8 cellular contexts compared by ENCODE assay signal in genomic region chr19:48835734-48836088, GRCh38. TPM values are rescaled to one million over a fixed set of nuclear protein-coding genes. Genes with fewer than 3 reads are reported as not detected.
DNase-seq lines count a peak whose midpoint lies in the region; ATAC-seq and TF ChIP-seq lines count a peak whose summit lies in the region.

No MANE protein-coding gene starts in this region.

- peak; percentile 53 for ATAC-seq in HG03460 (IDR thresholded peaks at IDR 0.05; ENCODE audit: unreplicated experiment)
- ATAC-seq in right lobe of liver, result peak; percentile 90 to 96 (median 92)

- peak overlapping the region in 57 of 59 donors; percentile 43 to 95 (median 81) for H3K27ac ChIP-seq in dorsolateral prefrontal cortex
- H3K27ac ChIP-seq in right lobe of liver, result peak overlapping the region; percentile 82 to 89 (median 89)

- H3K4me1 ChIP-seq in right lobe of liver, result peaks cover 0 to 12% (median 0%) of the 10 kb centered on the region in 4 donors

- 0% methylated on average over 10 of the region's 12 CpGs for WGBS in right lobe of liver (ENCODE audit: insufficient coverage, low coverage, low lambda C conversion rate, missing lambda C conversion rate)

- H3K4me3 ChIP-seq in dorsolateral prefrontal cortex (peak overlapping the region; percentile 38 to 74 (median 59)), right lobe of liver (peak overlapping the region; percentile 36 to 62 (median 49))

- peak; percentile 95 for DNase-seq in NCI-H1436 (lab: John Stamatoyannopoulos, UW)
- no peak for DNase-seq in NCI-H1436 treated with DMSO at 0.1 percent for 48 hours (lab: John Stamatoyannopoulos, UW)
- DNase-seq in NCI-H748 (lab: John Stamatoyannopoulos, UW; ENCODE audit: unreplicated experiment), result peak; percentile 93
- DNase-seq in activated CD4-positive, alpha-beta T cell treated with anti-CD3 and anti-CD28 coated beads, Interleukin-2, amount 50 U/mL, for 24 hours (ENCODE audit: low read depth in 1 of 2, low spot score in 1 of 2), result peak; percentile 90 to 92
- DNase-seq in dorsolateral prefrontal cortex, result peak; percentile 87 to 96 (median 92)
- peak; percentile 93 to 95 (median 94) for DNase-seq in right lobe of liver
- DNase-seq in stimulated activated CD4-positive, alpha-beta T cell treated with anti-CD3 and anti-CD28 coated beads, Interleukin-4, amount 100 ng/mL, for 24 hours, result peak; percentile 96

- H3K9me3 ChIP-seq in right lobe of liver, result no peaks in the 10 kb centered on the region

- no peaks in the 10 kb centered on the region for H3K36me3 ChIP-seq in right lobe of liver

- intact Hi-C loops in dorsolateral prefrontal cortex (cut with DNase I), result loop anchor here (2.0 to 5.0 kb wide), 2 partner anchors 41 to 188 kb away; partner anchors contain the start of gene CA11 (in 2 of the 2)
- intact Hi-C loops in right lobe of liver (cut with DNase I), result loop anchor here (5.0 to 10.0 kb wide), 2 partner anchors 38 to 161 kb away; partner anchors contain the start of gene NTN5 (in 1 of the 2)

- TF ChIP-seq CTCF in dorsolateral prefrontal cortex (IDR thresholded peaks at IDR 0.05 in 54 of 56, conservative IDR thresholded peaks at IDR 0.05 in 2 of 56; ENCODE audit: low read depth in 1 of 56, partially characterized antibody in 56 of 56), result peak; percentile 76 to 97 (median 90)
- TF ChIP-seq CTCF in right lobe of liver (IDR thresholded peaks at IDR 0.05), result peak; percentile 91 to 94 (median 92)

- TF ChIP-seq POLR2A in right lobe of liver (IDR thresholded peaks at IDR 0.05), result no peak

- no peaks in the 10 kb centered on the region for H3K27me3 ChIP-seq in dorsolateral prefrontal cortex
- H3K27me3 ChIP-seq in right lobe of liver, result no peaks in the 10 kb centered on the region

RNA-seq across cellular contexts. Expression of gene HSD17B14, which starts 0.6 kb away (rescaled TPM):
- total RNA-seq in dorsolateral prefrontal cortex (10 to 100 TPM; 13.0 to 46.6 (median 23.0) TPM), right lobe of liver (10 to 100 TPM in 4 of 6 experiments, 1 to 10 TPM in 2; 3.5 to 78.0 (median 15.7) TPM)

RNA-seq across cellular contexts. Expression of gene BCAT2, which starts 24.9 kb away (rescaled TPM):
- total RNA-seq in dorsolateral prefrontal cortex, result 10 to 100 TPM; 22.7 to 81.8 (median 38.3) TPM
- total RNA-seq in right lobe of liver, result 10 to 100 TPM in 4 of 6 experiments, 1 to 10 TPM in 2; 8.9 to 48.3 (median 12.5) TPM

RNA-seq across cellular contexts. Expression of gene PLEKHA4, which starts 32.7 kb away (rescaled TPM):
- total RNA-seq in dorsolateral prefrontal cortex (10 to 100 TPM in 15 of 120 experiments, 1 to 10 TPM in 105; 1.2 to 16.5 (median 5.6) TPM), right lobe of liver (10 to 100 TPM in 4 of 6 experiments, 1 to 10 TPM in 2; 5.7 to 25.6 (median 12.0) TPM)

RNA-seq across cellular contexts. Expression of gene PPP1R15A, which starts 36.5 kb away (rescaled TPM):
- 100 to 1,000 TPM in 2 of 120 experiments, 10 to 100 TPM in 118; 16.8 to 138 (median 25.5) TPM for total RNA-seq in dorsolateral prefrontal cortex
- total RNA-seq in right lobe of liver, result 10 to 100 TPM in 4 of 6 experiments, 1 to 10 TPM in 2; 4.5 to 25.6 (median 12.2) TPM
